In the genomic region with DNA sequence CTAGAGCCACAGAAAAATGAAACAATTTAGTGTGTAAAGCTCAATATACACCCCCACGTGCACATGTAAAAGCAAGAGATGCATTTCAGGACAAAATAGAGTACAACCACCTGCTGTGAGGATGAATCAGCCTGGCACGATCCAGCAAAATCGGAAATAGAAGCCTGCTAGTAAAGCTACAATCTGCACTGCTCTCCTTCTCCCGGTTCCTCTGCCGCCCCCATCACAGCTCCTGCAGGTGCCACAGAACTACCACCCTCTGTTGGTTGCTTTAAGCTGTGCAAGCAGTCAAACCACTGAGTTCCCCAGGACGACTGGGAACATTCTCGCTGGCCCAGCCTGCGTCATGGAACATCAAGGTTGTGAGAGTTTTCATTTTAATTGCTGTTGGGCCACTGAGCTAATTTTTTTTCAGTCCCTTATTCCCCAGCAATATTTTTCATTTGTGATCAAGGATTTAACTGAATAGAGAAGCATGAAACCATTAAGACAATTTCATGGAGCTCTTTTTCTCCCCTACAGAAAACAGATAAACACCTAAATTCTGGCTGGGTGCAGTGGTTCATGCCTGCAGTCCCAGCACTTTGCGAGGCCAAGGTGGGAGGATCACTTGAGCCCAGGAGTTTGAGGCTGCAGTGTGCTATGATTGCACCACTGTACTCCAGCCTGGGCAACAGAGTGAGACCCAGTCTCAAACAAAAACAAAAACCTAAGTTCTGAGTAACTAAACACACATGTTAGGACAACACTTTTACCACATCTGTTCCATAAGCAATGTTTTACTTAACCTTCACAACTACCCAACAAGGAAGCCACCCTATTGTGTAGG, we compare ENCODE assay signal across 8 cellular contexts. TPM values are rescaled to one million over a fixed set of nuclear protein-coding genes. Genes with fewer than 3 reads are reported as not detected.
DNase-seq lines count a peak whose midpoint lies in the region; ATAC-seq, FAIRE-seq and TF ChIP-seq lines count a peak whose summit lies in the region.

No MANE protein-coding gene starts in this region.

- TF ChIP-seq CTCF in GM10266 (IDR thresholded peaks at IDR 0.05; ENCODE audit: control insufficient read depth, insufficient read depth, low read depth, missing control alignments) (peak; percentile 60), astrocyte (IDR thresholded peaks at IDR 0.05; ENCODE audit: insufficient read depth, low read depth, low read length) (peak; percentile 54)

- H3K36me3 ChIP-seq in astrocyte (ENCODE audit: insufficient read depth, low read length), result no peaks in the 10 kb centered on the region

- DNase-seq in GM10266 (ENCODE audit: extremely low spot score), result peak; percentile 55
- DNase-seq in NCI-H1092 (lab: John Stamatoyannopoulos, UW), result peak; percentile 43
- DNase-seq in SK-N-DZ (ENCODE audit: low spot score), result peak; percentile 42
- DNase-seq in astrocyte (ENCODE audit: low read depth), result peak; percentile 22
- DNase-seq in hippocampal formation (lab: John Stamatoyannopoulos, UW), result peak; percentile 66 to 88
- DNase-seq in stimulated activated CD4-positive, alpha-beta T cell treated with anti-CD3 and anti-CD28 coated beads, Interleukin-1b, Interleukin-23, amount 100 ng/mL, for 4 hours (ENCODE audit: low read depth in 2 of 2), result peak; percentile 17 to 23
- no peak for DNase-seq in OCI-M2 (lab: John Stamatoyannopoulos, UW; ENCODE audit: unreplicated experiment)

- H4K20me1 ChIP-seq in astrocyte (ENCODE audit: insufficient read depth, low read length), result no peaks in the 10 kb centered on the region

- H3K27me3 ChIP-seq in astrocyte (ENCODE audit: insufficient read depth, low read length), result peaks cover 3% of the 10 kb centered on the region

- H3K4me3 ChIP-seq in astrocyte (ENCODE audit: insufficient read depth, low read depth, low read length), result no peak overlapping the region

- H3K4me3 Mint-ChIP-seq in astrocyte (ENCODE audit: unreplicated experiment), result no peak overlapping the region

- H3K4me1 Mint-ChIP-seq in astrocyte (ENCODE audit: low read depth, unreplicated experiment), result peaks cover 14% of the 10 kb centered on the region

- H3K27ac ChIP-seq in astrocyte (ENCODE audit: low read depth, low read length), result no peak overlapping the region

- H3K79me2 ChIP-seq in astrocyte (ENCODE audit: insufficient read depth, low read length), result no peaks in the 10 kb centered on the region

- FAIRE-seq in astrocyte (lab: Jason Lieb, UNC), result no peak

- peaks cover 13% of the 10 kb centered on the region for H3K27me3 Mint-ChIP-seq in astrocyte (ENCODE audit: low read depth, unreplicated experiment)

- peaks cover 6% of the 10 kb centered on the region for H3K4me1 ChIP-seq in astrocyte (ENCODE audit: insufficient read depth, low read length)

- H3K36me3 Mint-ChIP-seq in astrocyte (ENCODE audit: low read depth, unreplicated experiment), result no peaks in the 10 kb centered on the region

- H3K9me3 Mint-ChIP-seq in astrocyte (ENCODE audit: unreplicated experiment), result no peaks in the 10 kb centered on the region

- H3K4me2 ChIP-seq in astrocyte (ENCODE audit: low read length), result no peak overlapping the region

- H3K9ac ChIP-seq in astrocyte (ENCODE audit: low read length), result no peak overlapping the region

- ATAC-seq in HG03565 (IDR thresholded peaks at IDR 0.05; ENCODE audit: unreplicated experiment), result no peak

- H2AFZ ChIP-seq in astrocyte (ENCODE audit: low read depth, low read length), result no peak overlapping the region

- no peaks in the 10 kb centered on the region for H3K9me3 ChIP-seq in astrocyte (ENCODE audit: insufficient read depth, low read depth, low read length)

- peak overlapping the region; percentile 19 for H3K27ac Mint-ChIP-seq in astrocyte (ENCODE audit: unreplicated experiment)

RNA-seq across cellular contexts. Expression of a gene that starts 47.6 kb away (rescaled TPM):
- polyA plus RNA-seq in SK-N-DZ (2014; cell fraction: cytosol; rRNA removed), result 5.9 and 6.9 TPM in 2 replicates
- 30.4 and 32.8 TPM in 2 replicates for polyA plus RNA-seq in SK-N-DZ (2014; cell fraction: nucleus; rRNA removed)
- total RNA-seq in astrocyte, result 27.0 and 29.0 TPM in 2 replicates
